19 cellular contexts compared by ENCODE assay signal in genomic region chr2:212609499-212609898, GRCh38.
DNase-seq lines count a peak whose midpoint lies in the region.
"Had no signal": no experiment of that assay in that cellular context is flagged by ENCODE, and none has a peak within 500 bp of the region (broad histone marks: within the 10 kb centered on the region; RNA-seq: fewer than 3 reads in every experiment).

No MANE protein-coding gene starts in this region.

- DNase-seq in NCI-H2171 treated with DMSO at 0.1 percent for 48 hours (lab: John Stamatoyannopoulos, UW) (peak; percentile 25), NCI-H2171 (lab: John Stamatoyannopoulos, UW) (no peak), NCI-H226 (peak; percentile 18), cerebellum (ENCODE audit: low spot score) (peak; percentile 8), NCI-H524 treated with DMSO at 0.1 percent for 48 hours (lab: John Stamatoyannopoulos, UW) (no peak), SK-N-DZ (ENCODE audit: low spot score) (no peak), COR-L47 (lab: John Stamatoyannopoulos, UW) (no peak)
- DNase-seq: 8988T; ACHN; AML-193; BE2C; Calu3; CD4-positive, alpha-beta T cell; CD8-positive, alpha-beta memory T cell; DMS79; EL; GDM1; GM23248; H9 had no signal

Comparison
In these comparisons a context has a peak if more than half of its experiments do, and no peak if none do; other contexts are left out.
1. DNase-seq: peak in NCI-H2171 treated with DMSO at 0.1 percent for 48 hours (single experiment), NCI-H226 (single experiment) and cerebellum (single experiment); none in NCI-H2171 (single experiment), NCI-H524 treated with DMSO at 0.1 percent for 48 hours (single experiment), SK-N-DZ (single experiment) and COR-L47 (single experiment).